Comparison of ENCODE assay signal across 24 cellular contexts in the genomic region with DNA sequence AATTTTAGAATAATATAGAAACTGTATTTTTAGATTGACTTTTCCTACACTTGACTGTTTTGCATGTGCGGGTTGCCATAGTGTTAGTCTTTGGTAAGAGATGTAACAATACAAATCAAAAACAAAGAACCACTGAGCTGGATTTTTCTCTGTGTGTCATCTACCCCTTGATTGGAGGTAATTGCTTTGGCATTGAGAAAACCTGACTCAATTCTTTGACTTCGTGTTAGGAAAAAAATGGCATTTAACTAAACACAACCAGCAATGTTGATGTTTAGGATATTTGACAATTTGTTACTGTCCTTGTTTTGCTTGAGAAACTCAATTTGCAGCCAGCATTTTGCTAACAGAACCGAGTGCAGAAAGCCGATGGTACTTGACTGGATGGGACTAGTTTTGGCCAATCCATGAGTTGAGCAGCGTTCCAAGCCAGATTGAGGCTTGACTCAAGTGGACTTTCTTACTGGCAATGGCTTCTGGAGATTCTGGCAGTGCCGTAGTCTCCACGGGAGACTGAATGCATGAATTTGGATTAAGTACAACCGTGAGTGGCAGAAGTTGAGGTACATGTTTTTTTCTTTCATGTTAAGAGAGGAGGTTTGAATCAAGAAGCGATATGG.
"Had no signal": no experiment of that assay in that cellular context is flagged by ENCODE, and none has a peak within 500 bp of the region (broad histone marks: within the 10 kb centered on the region; RNA-seq: fewer than 3 reads in every experiment).

No MANE protein-coding gene starts in this region.

- H3K4me1 ChIP-seq: adrenal gland, ascending aorta, prostate gland, right atrium auricular region, tibial nerve had no signal

- H3K9me3 ChIP-seq: adrenal gland, ascending aorta, gastroesophageal sphincter, neutrophil, ovary, prostate gland, right atrium auricular region, tibial nerve had no signal

- H3K27me3 ChIP-seq: adrenal gland, ascending aorta, brain microvascular endothelial cell, gastroesophageal sphincter, neutrophil, ovary, right atrium auricular region, tibial nerve had no signal

- DNase-seq: activated CD8-positive, alpha-beta memory T cell treated with anti-CD3 and anti-CD28 coated beads for 24 hours; activated CD8-positive, alpha-beta memory T cell treated with anti-CD3 and anti-CD28 coated beads, Interleukin-2, amount 50 U/mL, for 4 hours; activated naive CD4-positive, alpha-beta T cell; activated T-cell treated with anti-CD3 and anti-CD28 coated beads, Interleukin-2, amount 50 U/mL, for 24 hours; adrenal gland; brain microvascular endothelial cell; caudate nucleus; effector CD8-positive, alpha-beta T cell; erythroblast; head of caudate nucleus; left ventricle myocardium superior; mammary epithelial cell; natural killer cell; ovary; stimulated activated CD4-positive, alpha-beta T cell treated with anti-CD3 and anti-CD28 coated beads, Interleukin-4, amount 100 ng/mL, for 4 hours; stimulated activated naive CD8-positive, alpha-beta T cell treated with anti-CD3 and anti-CD28 coated beads, Interleukin-15, Interleukin-2, amounts not matched to agents 100 U/mL and 50 U/mL, for 24 hours; substantia nigra had no signal

- H3K36me3 ChIP-seq: adrenal gland, ascending aorta, brain microvascular endothelial cell, gastroesophageal sphincter, neutrophil, ovary, prostate gland, right atrium auricular region, tibial nerve had no signal

- ATAC-seq: activated T-helper 17 cell treated with anti-CD3 and anti-CD28 coated beads, Interleukin-2, amount 50 U/mL, for 72 hours; gastroesophageal sphincter; left ventricle myocardium superior; stimulated activated naive CD8-positive, alpha-beta T cell treated with anti-CD3 and anti-CD28 coated beads, Interleukin-15, Interleukin-2, amounts not matched to agents 100 U/mL and 50 U/mL, for 24 hours had no signal

- H3K27ac ChIP-seq: adrenal gland, ascending aorta, brain microvascular endothelial cell, neutrophil, ovary, prostate gland, right atrium auricular region, tibial nerve had no signal

- H3K4me3 ChIP-seq: adrenal gland, ascending aorta, gastroesophageal sphincter, ovary, prostate gland, right atrium auricular region, tibial nerve had no signal
